Comparison of ENCODE assay signal across 17 cellular contexts in the genomic region with DNA sequence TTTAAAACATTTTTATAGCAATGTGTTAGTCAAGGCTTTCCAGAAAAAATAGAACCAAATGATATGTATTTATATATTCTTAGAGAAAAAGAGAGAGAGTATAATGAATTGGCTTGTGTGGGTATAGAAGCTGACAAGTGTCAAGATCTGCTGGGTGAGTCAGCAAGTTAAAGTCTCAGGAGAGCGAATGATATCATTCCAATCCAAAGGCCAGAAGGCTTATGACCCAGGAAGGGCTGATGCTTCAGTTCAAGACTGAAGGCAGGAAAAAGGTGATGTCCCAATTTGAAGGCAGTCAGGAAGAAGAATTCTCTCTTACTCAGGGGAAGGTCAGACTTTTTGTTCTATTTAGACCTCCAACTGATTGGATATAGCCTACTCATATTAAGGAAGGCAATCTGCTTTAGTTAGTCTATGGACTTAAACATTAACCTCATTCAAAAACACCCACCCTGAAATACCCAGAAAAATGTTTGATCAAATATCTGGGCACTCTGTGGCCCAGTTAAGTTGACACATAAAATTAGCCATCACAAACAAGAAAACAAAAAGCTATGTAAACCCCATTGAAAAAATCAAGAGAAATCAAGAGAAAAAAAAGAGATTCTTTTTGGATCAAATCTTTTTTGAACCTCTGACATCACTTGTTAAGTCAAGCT.
DNase-seq lines count a peak whose midpoint lies in the region; ATAC-seq and TF ChIP-seq lines count a peak whose summit lies in the region.
"Had no signal": no experiment of that assay in that cellular context is flagged by ENCODE, and none has a peak within 500 bp of the region (broad histone marks: within the 10 kb centered on the region; RNA-seq: fewer than 3 reads in every experiment).

No MANE protein-coding gene starts in this region.

- peaks cover 0 to 9% (median 4%) of the 10 kb centered on the region in 4 donors for H3K4me1 ChIP-seq in tibial nerve

- intact Hi-C loops in Calu3 (cut with micrococcal nuclease; ENCODE audit: unreplicated experiment), result no loop called here

- H3K4me3 Mint-ChIP-seq in Calu3 (ENCODE audit: low read depth, unreplicated experiment) (no peak overlapping the region), chondrocyte (ENCODE audit: unreplicated experiment) (no peak overlapping the region)
- peak overlapping the region; percentile 64 for H3K4me3 Mint-ChIP-seq in natural killer cell treated with Interleukin-12 subunit alpha and Interleukin-12 subunit beta and Interleukin-15 and Interleukin-18, amount 100 ng/mL, for 72 hours
- H3K4me3 Mint-ChIP-seq: activated CD4-positive, alpha-beta memory T cell treated with anti-CD3 and anti-CD28 coated beads for 36 hours; CD4-positive, alpha-beta memory T cell; stimulated activated naive CD8-positive, alpha-beta T cell treated with anti-CD3 and anti-CD28 coated beads, Interleukin-15, Interleukin-2, amounts not matched to agents 100 ng/mL and 50 ng/mL, for 24 hours; T-helper 1 cell treated with Interleukin-12 subunit alpha and Interleukin-12 subunit beta and Interleukin-4 antibody, amounts not matched to agents 30 μg/mL and 1 μg/mL, for 36 hours had no signal

- peaks cover 2% of the 10 kb centered on the region for H3K9me3 Mint-ChIP-seq in Calu3 (ENCODE audit: low read depth, unreplicated experiment)
- no peaks in the 10 kb centered on the region for H3K9me3 Mint-ChIP-seq in chondrocyte (ENCODE audit: low read depth)
- no peaks in the 10 kb centered on the region for H3K9me3 Mint-ChIP-seq in natural killer cell treated with Interleukin-12 subunit alpha and Interleukin-12 subunit beta and Interleukin-15 and Interleukin-18, amount 100 ng/mL, for 72 hours
- H3K9me3 Mint-ChIP-seq: activated CD4-positive, alpha-beta memory T cell treated with anti-CD3 and anti-CD28 coated beads for 36 hours; stimulated activated naive CD8-positive, alpha-beta T cell treated with anti-CD3 and anti-CD28 coated beads, Interleukin-15, Interleukin-2, amounts not matched to agents 100 ng/mL and 50 ng/mL, for 24 hours had no signal

- H3K27ac Mint-ChIP-seq in Calu3 (ENCODE audit: unreplicated experiment), result peak overlapping the region; percentile 78
- peak overlapping the region; percentile 80 for H3K27ac Mint-ChIP-seq in chondrocyte (ENCODE audit: unreplicated experiment)
- H3K27ac Mint-ChIP-seq in natural killer cell treated with Interleukin-12 subunit alpha and Interleukin-12 subunit beta and Interleukin-15 and Interleukin-18, amount 100 ng/mL, for 72 hours, result peak overlapping the region; percentile 96 to 99
- H3K27ac Mint-ChIP-seq: activated CD4-positive, alpha-beta memory T cell treated with anti-CD3 and anti-CD28 coated beads for 36 hours; stimulated activated naive CD8-positive, alpha-beta T cell treated with anti-CD3 and anti-CD28 coated beads, Interleukin-15, Interleukin-2, amounts not matched to agents 100 ng/mL and 50 ng/mL, for 24 hours; T-helper 1 cell treated with Interleukin-12 subunit alpha and Interleukin-12 subunit beta and Interleukin-4 antibody, amounts not matched to agents 30 μg/mL and 1 μg/mL, for 36 hours had no signal

- ATAC-seq in natural killer cell treated with Interleukin-12 subunit alpha and Interleukin-12 subunit beta and Interleukin-15 and Interleukin-18, amount 100 ng/mL, for 72 hours, result peak in 1 of 2 donors; percentile 78
- ATAC-seq in GM18870 (IDR thresholded peaks at IDR 0.05; ENCODE audit: unreplicated experiment), result no peak
- ATAC-seq in GM18505 (IDR thresholded peaks at IDR 0.05; ENCODE audit: unreplicated experiment), result no peak

- DNase-seq in Calu3, result peak; percentile 12
- peak; percentile 43 for DNase-seq in LoVo (ENCODE audit: low spot score)
- no peak for DNase-seq in chondrocyte (ENCODE audit: low spot score)
- no peak for DNase-seq in natural killer cell treated with Interleukin-12 subunit alpha and Interleukin-12 subunit beta and Interleukin-15 and Interleukin-18, amount 100 ng/mL, for 72 hours (ENCODE audit: low spot score)
- DNase-seq in tibial nerve (ENCODE audit: low spot score in 2 of 2), result no peak
- DNase-seq in 8988T, result no peak
- DNase-seq: activated CD4-positive, alpha-beta memory T cell treated with anti-CD3 and anti-CD28 coated beads for 36 hours; activated naive CD4-positive, alpha-beta T cell treated with Interleukin-2 at 50 U/mL for 16 hours; CD4-positive, alpha-beta memory T cell; cerebellar nuclear complex; NCI-H2081 treated with DMSO at 0.1 percent for 48 hours had no signal

- WGBS in tibial nerve, 2 donors, result 92 to 94% methylated on average over 1 of the region's 1 CpG

- H3K27me3 Mint-ChIP-seq in Calu3 (ENCODE audit: unreplicated experiment), result no peaks in the 10 kb centered on the region
- no peaks in the 10 kb centered on the region for H3K27me3 Mint-ChIP-seq in chondrocyte (ENCODE audit: low read depth)
- H3K27me3 Mint-ChIP-seq in natural killer cell treated with Interleukin-12 subunit alpha and Interleukin-12 subunit beta and Interleukin-15 and Interleukin-18, amount 100 ng/mL, for 72 hours, result no peaks in the 10 kb centered on the region
- H3K27me3 Mint-ChIP-seq: activated CD4-positive, alpha-beta memory T cell treated with anti-CD3 and anti-CD28 coated beads for 36 hours; CD4-positive, alpha-beta memory T cell; stimulated activated naive CD8-positive, alpha-beta T cell treated with anti-CD3 and anti-CD28 coated beads, Interleukin-15, Interleukin-2, amounts not matched to agents 100 ng/mL and 50 ng/mL, for 24 hours had no signal

- no TSS peak for BruUV-seq in Calu3 (replicated peaks; lab: Mats Ljungman, UMichigan)

- no peaks in the 10 kb centered on the region for H3K36me3 Mint-ChIP-seq in Calu3 (ENCODE audit: insufficient read depth, unreplicated experiment)
- no peaks in the 10 kb centered on the region for H3K36me3 Mint-ChIP-seq in chondrocyte (ENCODE audit: low read depth)
- H3K36me3 Mint-ChIP-seq in natural killer cell treated with Interleukin-12 subunit alpha and Interleukin-12 subunit beta and Interleukin-15 and Interleukin-18, amount 100 ng/mL, for 72 hours, result peaks cover 4% of the 10 kb centered on the region
- H3K36me3 Mint-ChIP-seq: activated CD4-positive, alpha-beta memory T cell treated with anti-CD3 and anti-CD28 coated beads for 36 hours; CD4-positive, alpha-beta memory T cell had no signal

- H3K27ac ChIP-seq in tibial nerve, result no peak overlapping the region
- H3K27ac ChIP-seq: esophagus muscularis mucosa, KMS-11 had no signal

- H3K4me1 Mint-ChIP-seq in Calu3 (ENCODE audit: low read depth, unreplicated experiment) (peaks cover 32% of the 10 kb centered on the region), chondrocyte (ENCODE audit: low read depth) (peaks cover 46% of the 10 kb centered on the region)
- H3K4me1 Mint-ChIP-seq in natural killer cell treated with Interleukin-12 subunit alpha and Interleukin-12 subunit beta and Interleukin-15 and Interleukin-18, amount 100 ng/mL, for 72 hours (ENCODE audit: low read depth in 2 of 2), result peaks cover 28 to 29% of the 10 kb centered on the region in 2 donors

- H3K4me3 ChIP-seq in tibial nerve, result no peak overlapping the region
- H3K4me3 ChIP-seq: esophagus muscularis mucosa had no signal

- no peak for TF ChIP-seq EP300 in tibial nerve (IDR thresholded peaks at IDR 0.05)

- no peaks in the 10 kb centered on the region for H3K9me3 ChIP-seq in tibial nerve
- H3K9me3 ChIP-seq: esophagus muscularis mucosa had no signal

- TF ChIP-seq CTCF in Calu3 (IDR thresholded peaks at IDR 0.05; ENCODE audit: unreplicated experiment) (no peak), chondrocyte (IDR thresholded peaks at IDR 0.05) (no peak), tibial nerve (IDR thresholded peaks at IDR 0.05) (no peak)

- TF ChIP-seq POLR2A in tibial nerve (IDR thresholded peaks at IDR 0.05) (no peak), GM18505 (IDR thresholded peaks at IDR 0.05; ENCODE audit: borderline replicate concordance, extremely low read depth, insufficient read depth, insufficient read length) (no peak)

- no peaks in the 10 kb centered on the region for H3K27me3 ChIP-seq in tibial nerve
- H3K27me3 ChIP-seq: esophagus muscularis mucosa had no signal

- CTCF ChIA-PET in Calu3 (lab: Charles Lee), result no interaction called here

- no peaks in the 10 kb centered on the region for H3K36me3 ChIP-seq in tibial nerve
- H3K36me3 ChIP-seq: esophagus muscularis mucosa had no signal

Comparison
In these comparisons a context has a peak if more than half of its experiments do, and no peak if none do; other contexts are left out.
1. DNase-seq: peak in Calu3 (single experiment) and LoVo (single experiment); none in chondrocyte (single experiment), natural killer cell treated with Interleukin-12 subunit alpha and Interleukin-12 subunit beta and Interleukin-15 and Interleukin-18, amount 100 ng/mL, for 72 hours (single experiment), tibial nerve (0 of 2) and 8988T (single experiment).
2. Peak in every context shown above with its lines, with median percentiles within 50 percentile points of each other: H3K27ac Mint-ChIP-seq.